9 cellular contexts compared by ENCODE assay signal in the genomic region with DNA sequence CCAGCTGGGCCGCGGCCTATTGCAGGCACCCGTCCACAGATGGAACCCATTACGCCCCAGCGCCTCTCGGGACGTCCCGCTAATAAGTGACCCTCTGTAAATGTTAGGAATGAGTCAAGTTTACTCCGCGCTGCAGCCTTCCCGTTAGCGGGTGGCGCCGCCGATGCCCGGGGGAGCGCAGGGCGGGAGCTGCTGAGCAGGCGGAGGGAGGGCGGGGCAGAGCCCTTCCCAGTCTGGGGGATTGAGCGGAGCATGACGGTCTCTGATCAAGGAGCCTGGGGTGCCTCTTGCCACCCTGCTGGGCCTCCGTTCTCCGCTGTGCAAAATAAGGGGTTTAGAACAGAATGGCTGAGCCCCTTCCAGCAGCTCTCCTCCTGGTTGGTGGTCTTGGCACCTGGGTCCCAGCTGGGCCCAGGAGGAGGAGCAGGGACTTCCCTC. TPM values are rescaled to one million over a fixed set of nuclear protein-coding genes. Genes with fewer than 3 reads are reported as not detected.
A peak's percentile ranks its signal among the peaks of the same experiment; 100 is the strongest.
DNase-seq lines count a peak whose midpoint lies in the region; ATAC-seq, FAIRE-seq and TF ChIP-seq lines count a peak whose summit lies in the region.
"Had no signal": no experiment of that assay in that cellular context is flagged by ENCODE, and none has a peak within 500 bp of the region (broad histone marks: within the 10 kb centered on the region; RNA-seq: fewer than 3 reads in every experiment).

No MANE protein-coding gene starts in this region.

- H3K27me3 Mint-ChIP-seq in CD14-positive monocyte (ENCODE audit: low read depth in 3 of 3) = peaks cover 14 to 29% (median 18%) of the 10 kb centered on the region in 3 donors
- peaks cover 8% of the 10 kb centered on the region for H3K27me3 Mint-ChIP-seq in activated CD4-positive, alpha-beta T cell treated with anti-CD3 and anti-CD28 coated beads, Interleukin-2, amount 10 ng/mL, durations not matched to agents 24 days and 14 days

- no peaks in the 10 kb centered on the region for H3K9me3 Mint-ChIP-seq in CD14-positive monocyte
- no peaks in the 10 kb centered on the region for H3K9me3 Mint-ChIP-seq in activated CD4-positive, alpha-beta T cell treated with anti-CD3 and anti-CD28 coated beads, Interleukin-2, amount 10 ng/mL, durations not matched to agents 24 days and 14 days
- H3K9me3 Mint-ChIP-seq: naive thymus-derived CD8-positive, alpha-beta T cell had no signal

- H3K9me3 ChIP-seq in osteoblast (ENCODE audit: low read depth, low read length) = no peaks in the 10 kb centered on the region

- no peak overlapping the region for H3K27ac ChIP-seq in osteoblast (ENCODE audit: low read depth, low read length)

- no peak for TF ChIP-seq POLR2A in GM12891 (IDR thresholded peaks at IDR 0.05; ENCODE audit: low read depth, low read length)

- H3K4me1 ChIP-seq in osteoblast (ENCODE audit: insufficient read depth, low read length) = peaks cover 46% of the 10 kb centered on the region

- no peaks in the 10 kb centered on the region for H3K36me3 ChIP-seq in osteoblast (ENCODE audit: insufficient read depth, low read length)

- no peak for TF ChIP-seq CTCF in CD14-positive monocyte (IDR thresholded peaks at IDR 0.05)
- TF ChIP-seq CTCF in fibroblast of villous mesenchyme (IDR thresholded peaks at IDR 0.05; ENCODE audit: insufficient read depth, low read depth, low read length) = no peak
- no peak for TF ChIP-seq CTCF in osteoblast (IDR thresholded peaks at IDR 0.05; ENCODE audit: extremely low read depth, low read depth, low read length)

- no peak for ATAC-seq in HG02852 (IDR thresholded peaks at IDR 0.05; ENCODE audit: unreplicated experiment)

- H4K20me1 ChIP-seq in osteoblast (ENCODE audit: insufficient read depth, low read length) = no peaks in the 10 kb centered on the region

- DNase-seq in CD14-positive monocyte (ENCODE audit: low spot score) (peak; percentile 36), NCI-H345 (lab: John Stamatoyannopoulos, UW) (peak; percentile 70), fibroblast of villous mesenchyme (ENCODE audit: low read depth) (peak; percentile 69), osteoblast (ENCODE audit: insufficient read length, low spot score, missing footprints) (peak; percentile 100), GM12891 (ENCODE audit: insufficient read length, low spot score) (no peak), medulla oblongata (ENCODE audit: extremely low spot score) (no peak)
- DNase-seq in activated CD4-positive, alpha-beta T cell treated with anti-CD3 and anti-CD28 coated beads, Interleukin-2, amount 10 ng/mL, durations not matched to agents 24 days and 14 days = no peak

- H3K27me3 ChIP-seq in osteoblast (ENCODE audit: insufficient read depth, low read length) = no peaks in the 10 kb centered on the region

- peak overlapping the region; percentile 23 for H3K4me2 ChIP-seq in osteoblast (ENCODE audit: insufficient read depth, low read length)

- intact Hi-C loops in CD14-positive monocyte (cut with micrococcal nuclease) = no loop called here
- intact Hi-C loops in activated CD4-positive, alpha-beta T cell treated with anti-CD3 and anti-CD28 coated beads, Interleukin-2, amount 10 ng/mL, durations not matched to agents 24 days and 14 days (cut with micrococcal nuclease) = no loop called here

- no peak overlapping the region for H3K27ac Mint-ChIP-seq in CD14-positive monocyte
- H3K27ac Mint-ChIP-seq in activated CD4-positive, alpha-beta T cell treated with anti-CD3 and anti-CD28 coated beads, Interleukin-2, amount 10 ng/mL, durations not matched to agents 24 days and 14 days = no peak overlapping the region
- H3K27ac Mint-ChIP-seq: naive thymus-derived CD8-positive, alpha-beta T cell had no signal

- FAIRE-seq in GM12891 (lab: Jason Lieb, UNC) = no peak

- no peak overlapping the region for H2AFZ ChIP-seq in osteoblast (ENCODE audit: low read length)

- no peaks in the 10 kb centered on the region for H3K36me3 Mint-ChIP-seq in CD14-positive monocyte
- H3K36me3 Mint-ChIP-seq in activated CD4-positive, alpha-beta T cell treated with anti-CD3 and anti-CD28 coated beads, Interleukin-2, amount 10 ng/mL, durations not matched to agents 24 days and 14 days (ENCODE audit: low read depth) = no peaks in the 10 kb centered on the region
- H3K36me3 Mint-ChIP-seq: naive thymus-derived CD8-positive, alpha-beta T cell had no signal

- H3K4me3 Mint-ChIP-seq in CD14-positive monocyte = no peak overlapping the region
- H3K4me3 Mint-ChIP-seq in activated CD4-positive, alpha-beta T cell treated with anti-CD3 and anti-CD28 coated beads, Interleukin-2, amount 10 ng/mL, durations not matched to agents 24 days and 14 days = no peak overlapping the region
- H3K4me3 Mint-ChIP-seq: naive thymus-derived CD8-positive, alpha-beta T cell had no signal

- H3K79me2 ChIP-seq in osteoblast (ENCODE audit: insufficient read depth, low read length) = no peaks in the 10 kb centered on the region

- H3K4me1 Mint-ChIP-seq in CD14-positive monocyte = no peaks in the 10 kb centered on the region
- no peaks in the 10 kb centered on the region for H3K4me1 Mint-ChIP-seq in activated CD4-positive, alpha-beta T cell treated with anti-CD3 and anti-CD28 coated beads, Interleukin-2, amount 10 ng/mL, durations not matched to agents 24 days and 14 days

- no peak overlapping the region for H3K4me3 ChIP-seq in fibroblast of villous mesenchyme (ENCODE audit: low read depth, low read length)
- peak overlapping the region; percentile 19 for H3K4me3 ChIP-seq in osteoblast (ENCODE audit: insufficient read depth, low read length)

TF ChIP-seq in GM12891, 5 proteins besides CTCF, POLR2A, EP300 and RAD21:
- TF ChIP-seq TAF1 (IDR thresholded peaks at IDR 0.05; ENCODE audit: low read depth, low read length) = no peak
- TF ChIP-seq POLR2AphosphoS5 (IDR thresholded peaks at IDR 0.05; ENCODE audit: low read depth, low read length) = no peak
- no peak for TF ChIP-seq POU2F2 (IDR thresholded peaks at IDR 0.05; ENCODE audit: low read depth, low read length)
- TF ChIP-seq PAX5 (IDR thresholded peaks at IDR 0.05; ENCODE audit: insufficient read depth, low read length, severe bottlenecking) = no peak
- no peak for TF ChIP-seq SPI1 (IDR thresholded peaks at IDR 0.05; ENCODE audit: low read depth, low read length)

RNA-seq across cellular contexts. Expression of a gene that starts 10.5 kb away (rescaled TPM):
- polyA plus RNA-seq in CD14-positive monocyte = not detected
- total RNA-seq in fibroblast of villous mesenchyme = not detected in 2 replicates
- under 0.01 TPM in 2 replicates for total RNA-seq in osteoblast
- total RNA-seq in activated CD4-positive, alpha-beta T cell treated with anti-CD3 and anti-CD28 coated beads, Interleukin-2, amount 10 ng/mL, durations not matched to agents 24 days and 14 days = not detected in 2 replicates
- polyA plus RNA-seq in GM12891 (2012; ENCODE audit: low read depth, missing spikeins) = not detected
- total RNA-seq: naive thymus-derived CD8-positive, alpha-beta T cell had no signal
- polyA plus RNA-seq: naive thymus-derived CD8-positive, alpha-beta T cell had no signal

RNA-seq across cellular contexts. Expression of a gene that starts 20.6 kb away (rescaled TPM):
- not detected for polyA plus RNA-seq in CD14-positive monocyte
- total RNA-seq in fibroblast of villous mesenchyme (not detected in 2 replicates), osteoblast (not detected in 2 replicates)
- not detected in 2 replicates for total RNA-seq in activated CD4-positive, alpha-beta T cell treated with anti-CD3 and anti-CD28 coated beads, Interleukin-2, amount 10 ng/mL, durations not matched to agents 24 days and 14 days
- not detected for polyA plus RNA-seq in GM12891 (2012; ENCODE audit: low read depth, missing spikeins)
- total RNA-seq: naive thymus-derived CD8-positive, alpha-beta T cell had no signal
- polyA plus RNA-seq: naive thymus-derived CD8-positive, alpha-beta T cell had no signal

RNA-seq across cellular contexts. Expression of a gene that starts 48.0 kb away (rescaled TPM):
- polyA plus RNA-seq in CD14-positive monocyte = not detected
- not detected in 2 replicates for total RNA-seq in fibroblast of villous mesenchyme
- not detected in 2 replicates for total RNA-seq in osteoblast
- not detected in 2 replicates for total RNA-seq in activated CD4-positive, alpha-beta T cell treated with anti-CD3 and anti-CD28 coated beads, Interleukin-2, amount 10 ng/mL, durations not matched to agents 24 days and 14 days
- polyA plus RNA-seq in GM12891 (2012; ENCODE audit: low read depth, missing spikeins) = not detected
- total RNA-seq: naive thymus-derived CD8-positive, alpha-beta T cell had no signal
- polyA plus RNA-seq: naive thymus-derived CD8-positive, alpha-beta T cell had no signal

Comparison
In these comparisons a context has a peak if more than half of its experiments do, and no peak if none do; other contexts are left out.
1. DNase-seq: peak in CD14-positive monocyte (single experiment), NCI-H345 (single experiment), fibroblast of villous mesenchyme (single experiment) and osteoblast (single experiment); none in activated CD4-positive, alpha-beta T cell treated with anti-CD3 and anti-CD28 coated beads, Interleukin-2, amount 10 ng/mL, durations not matched to agents 24 days and 14 days (single experiment), GM12891 (single experiment) and medulla oblongata (single experiment).